22 cellular contexts compared by ENCODE assay signal in genomic region chr10:8584666-8585065, GRCh38.
"Had no signal": no experiment of that assay in that cellular context is flagged by ENCODE, and none has a peak within 500 bp of the region (broad histone marks: within the 10 kb centered on the region; RNA-seq: fewer than 3 reads in every experiment).

No MANE protein-coding gene starts in this region.

- H3K4me3 ChIP-seq: adrenal gland had no signal

- H3K9me3 Mint-ChIP-seq: activated naive CD4-positive, alpha-beta T cell treated with anti-CD3 and anti-CD28 coated beads for 36 hours; activated naive CD8-positive, alpha-beta T cell treated with anti-CD3 and anti-CD28 coated beads, Interleukin-2, amount 10 ng/mL, durations not matched to agents 7 days and 5 days; activated T-cell treated with anti-CD3 and anti-CD28 coated beads, Interleukin-2, amount 50 U/mL, for 24 hours had no signal

- H3K36me3 Mint-ChIP-seq: activated CD8-positive, alpha-beta memory T cell treated with anti-CD3 and anti-CD28 coated beads, Interleukin-2, amount 10 ng/mL, durations not matched to agents 7 days and 5 days; activated naive CD8-positive, alpha-beta T cell treated with anti-CD3 and anti-CD28 coated beads, Interleukin-2, amount 10 ng/mL, durations not matched to agents 7 days and 5 days had no signal

- H3K4me3 Mint-ChIP-seq: activated CD8-positive, alpha-beta memory T cell treated with anti-CD3 and anti-CD28 coated beads, Interleukin-2, amount 10 ng/mL, durations not matched to agents 7 days and 5 days; activated naive CD4-positive, alpha-beta T cell treated with anti-CD3 and anti-CD28 coated beads for 36 hours; activated naive CD8-positive, alpha-beta T cell treated with anti-CD3 and anti-CD28 coated beads, Interleukin-2, amount 10 ng/mL, durations not matched to agents 7 days and 5 days; activated T-cell treated with anti-CD3 and anti-CD28 coated beads, Interleukin-2, amount 50 U/mL, for 24 hours had no signal

- H3K36me3 ChIP-seq: adrenal gland, WERI-Rb-1 had no signal

- H3K27me3 ChIP-seq: adrenal gland had no signal

- DNase-seq: activated CD4-positive, alpha-beta T cell treated with anti-CD3 and anti-CD28 coated beads for 4 hours; activated CD4-positive, alpha-beta T cell treated with anti-CD3 and anti-CD28 coated beads, Interleukin-2, amount 50 U/mL, for 48 hours; activated CD8-positive, alpha-beta memory T cell treated with anti-CD3 and anti-CD28 coated beads, Interleukin-2, amount 10 ng/mL, durations not matched to agents 7 days and 5 days; activated effector memory CD4-positive, alpha-beta T cell treated with anti-CD3 and anti-CD28 coated beads, Interleukin-2, amount 50 U/mL, for 16 hours; activated naive CD4-positive, alpha-beta T cell treated with anti-CD3 and anti-CD28 coated beads for 36 hours; activated naive CD8-positive, alpha-beta T cell treated with anti-CD3 and anti-CD28 coated beads, Interleukin-2, amount 10 ng/mL, durations not matched to agents 7 days and 5 days; activated T-cell treated with anti-CD3 and anti-CD28 coated beads, Interleukin-2, amount 50 U/mL, for 24 hours; adrenal gland; anterior cingulate cortex; MM.1S; NCI-H1105 treated with DMSO at 0.1 percent for 48 hours; NCI-H146; NCI-H1930; NCI-H2171; NCI-H2227 treated with DMSO at 0.1 percent for 48 hours; NCI-H446 treated with DMSO at 0.1 percent for 48 hours; NCI-H526; NCI-H82; RPMI8226; SK-N-SH; T-helper 1 cell; WERI-Rb-1 had no signal

- H3K27ac Mint-ChIP-seq: activated CD8-positive, alpha-beta memory T cell treated with anti-CD3 and anti-CD28 coated beads, Interleukin-2, amount 10 ng/mL, durations not matched to agents 7 days and 5 days; activated naive CD4-positive, alpha-beta T cell treated with anti-CD3 and anti-CD28 coated beads for 36 hours; activated naive CD8-positive, alpha-beta T cell treated with anti-CD3 and anti-CD28 coated beads, Interleukin-2, amount 10 ng/mL, durations not matched to agents 7 days and 5 days; activated T-cell treated with anti-CD3 and anti-CD28 coated beads, Interleukin-2, amount 50 U/mL, for 24 hours had no signal

- H3K4me1 ChIP-seq: adrenal gland had no signal

- H3K9me3 ChIP-seq: adrenal gland, SK-N-SH had no signal

- H3K4me1 Mint-ChIP-seq: activated naive CD8-positive, alpha-beta T cell treated with anti-CD3 and anti-CD28 coated beads, Interleukin-2, amount 10 ng/mL, durations not matched to agents 7 days and 5 days had no signal

- H3K27ac ChIP-seq: adrenal gland, WERI-Rb-1 had no signal
